ENCODE assay signal across 19 cellular contexts in the genomic region with DNA sequence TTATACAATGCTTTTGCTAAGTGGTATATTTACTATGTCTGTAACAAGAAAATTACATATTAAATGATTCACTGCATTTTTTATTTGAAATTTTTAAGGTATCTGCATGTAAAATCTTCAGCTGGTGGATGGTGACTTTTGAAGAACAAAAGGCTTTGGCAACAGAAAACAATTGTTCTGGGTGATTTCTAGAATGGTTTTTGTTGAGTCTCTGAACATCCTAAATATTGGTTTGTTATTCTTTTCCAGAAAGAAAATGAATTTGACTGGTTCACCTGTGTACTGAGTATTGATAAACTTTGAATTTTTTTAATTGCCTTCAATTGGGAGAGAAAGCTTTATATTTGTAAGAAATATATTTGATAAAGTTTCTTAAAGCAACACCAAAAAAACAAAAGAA. TPM values are rescaled to one million over a fixed set of nuclear protein-coding genes. Genes with fewer than 3 reads are reported as not detected.
A peak's percentile ranks its signal among the peaks of the same experiment; 100 is the strongest.
DNase-seq lines count a peak whose midpoint lies in the region; ATAC-seq and TF ChIP-seq lines count a peak whose summit lies in the region.
"Had no signal": no experiment of that assay in that cellular context is flagged by ENCODE, and none has a peak within 500 bp of the region (broad histone marks: within the 10 kb centered on the region; RNA-seq: fewer than 3 reads in every experiment).

No MANE protein-coding gene starts in this region.

- peaks cover 0 to 2% (median 0%) of the 10 kb centered on the region in 8 donors for H3K9me3 Mint-ChIP-seq in CD4-positive, alpha-beta memory T cell
- H3K9me3 Mint-ChIP-seq in T-cell (no peaks in the 10 kb centered on the region), natural killer cell (no peaks in the 10 kb centered on the region)
- H3K9me3 Mint-ChIP-seq in central memory CD8-positive, alpha-beta T cell: no peaks in the 10 kb centered on the region

- peaks cover 10% of the 10 kb centered on the region for H3K4me1 ChIP-seq in CD4-positive, alpha-beta memory T cell (ENCODE audit: insufficient read depth, low read length)
- H3K4me1 ChIP-seq in ovary (ENCODE audit: insufficient read depth): peaks cover 3% of the 10 kb centered on the region
- H3K4me1 ChIP-seq: SJSA1 had no signal

- CTCF ChIA-PET in CD4-positive, alpha-beta memory T cell (lab: Charles Lee; ENCODE audit: partially characterized antibody): interaction anchor here (0.6 to 1.3 kb wide), 3 partner anchors 8 to 27 kb away, joined by 3 to 4 read pairs (median 3); no protein-coding TSS in a partner anchor
- CTCF ChIA-PET in T-cell (lab: Charles Lee): interaction anchor here (0.8 to 2.0 kb wide), 3 partner anchors 10 to 20 kb away, joined by 7 to 15 read pairs (median 8); no protein-coding TSS in a partner anchor

- H3K36me3 ChIP-seq in CD4-positive, alpha-beta memory T cell (ENCODE audit: insufficient read depth, low read length): peaks cover 66% of the 10 kb centered on the region
- H3K36me3 ChIP-seq in ovary: no peaks in the 10 kb centered on the region
- H3K36me3 ChIP-seq: BE2C had no signal

- no peaks in the 10 kb centered on the region for H3K9me3 ChIP-seq in CD4-positive, alpha-beta memory T cell (ENCODE audit: control insufficient read depth in 1 of 2, low read length in 2 of 2)
- H3K9me3 ChIP-seq in ovary: no peaks in the 10 kb centered on the region
- H3K9me3 ChIP-seq: BE2C, SJSA1 had no signal

- DNase-seq in CD4-positive, alpha-beta memory T cell: no peak
- DNase-seq in T-cell (no peak), natural killer cell (no peak), AML-193 (lab: John Stamatoyannopoulos, UW) (no peak), ovary (no peak), NCI-H146 (lab: John Stamatoyannopoulos, UW) (no peak)
- DNase-seq in central memory CD8-positive, alpha-beta T cell (ENCODE audit: low spot score in 2 of 2): no peak
- DNase-seq: BE2C, H7, KG1, NCI-H1417 treated with DMSO at 0.1 percent for 48 hours, NCI-H2029, NCI-H510A, NCI-H774, PC-3 had no signal

- intact Hi-C loops in CD4-positive, alpha-beta memory T cell (cut with micrococcal nuclease): loop anchor here (5.0 kb wide), 1 partner anchor 35 kb away; a partner anchor contains a TSS
- intact Hi-C loops in natural killer cell (cut with micrococcal nuclease): loop anchor here (10.0 kb wide), 1 partner anchor 252 kb away; no protein-coding TSS in a partner anchor
- intact Hi-C loops in ovary (cut with DNase I): no loop called here

- no peak for TF ChIP-seq POLR2A in ovary (IDR thresholded peaks at IDR 0.05)

- H3K4me3 Mint-ChIP-seq in CD4-positive, alpha-beta memory T cell: no peak overlapping the region
- H3K4me3 Mint-ChIP-seq in T-cell (no peak overlapping the region), natural killer cell (no peak overlapping the region)
- no peak overlapping the region for H3K4me3 Mint-ChIP-seq in central memory CD8-positive, alpha-beta T cell

- H3K4me1 Mint-ChIP-seq in CD4-positive, alpha-beta memory T cell: peaks cover 8 to 18% (median 15%) of the 10 kb centered on the region in 4 donors
- H3K4me1 Mint-ChIP-seq in T-cell: peaks cover 20 to 44% (median 25%) of the 10 kb centered on the region in 3 donors
- peaks cover 12% of the 10 kb centered on the region for H3K4me1 Mint-ChIP-seq in central memory CD8-positive, alpha-beta T cell
- H3K4me1 Mint-ChIP-seq in natural killer cell: peaks cover 11 to 20% of the 10 kb centered on the region in 2 donors

- no peak overlapping the region for H3K4me3 ChIP-seq in CD4-positive, alpha-beta memory T cell (ENCODE audit: low read length in 2 of 2)
- H3K4me3 ChIP-seq in ovary: no peak overlapping the region
- H3K4me3 ChIP-seq: SJSA1 had no signal

- no peak for TF ChIP-seq EP300 in ovary (IDR thresholded peaks at IDR 0.05)

- ATAC-seq in T-cell (replicated peaks in 1 of 4) (no peak), natural killer cell (no peak), esophagus mucosa (no peak)
- ATAC-seq in central memory CD8-positive, alpha-beta T cell (replicated peaks; ENCODE audit: extremely low read depth, poor library complexity, severe bottlenecking): no peak
- ATAC-seq: HepG2, PC-3 had no signal

- POLR2A ChIA-PET in CD4-positive, alpha-beta memory T cell (lab: Charles Lee; ENCODE audit: partially characterized antibody): interaction anchor here (1.1 to 2.9 kb wide), 2 partner anchors 35 to 164 kb away, joined by 3 to 12 read pairs; a partner anchor contains a TSS
- POLR2A ChIA-PET in T-cell (lab: Charles Lee): interaction anchor here in 1 of 2 donors (1.0 kb wide), 1 partner anchor 25 kb away, joined by 6 read pairs; no protein-coding TSS in a partner anchor

- H3K27ac Mint-ChIP-seq in CD4-positive, alpha-beta memory T cell: peak overlapping the region in 5 of 7 donors; percentile 4 to 88 (median 55)
- H3K27ac Mint-ChIP-seq in T-cell (peak overlapping the region; percentile 79 to 83), natural killer cell (peak overlapping the region; percentile 57 to 82)
- H3K27ac Mint-ChIP-seq in central memory CD8-positive, alpha-beta T cell (ENCODE audit: low read depth): peak overlapping the region; percentile 64

- peaks cover 68 to 89% of the 10 kb centered on the region in 2 donors for H3K36me3 Mint-ChIP-seq in CD4-positive, alpha-beta memory T cell
- H3K36me3 Mint-ChIP-seq in T-cell: peaks cover 61% of the 10 kb centered on the region
- H3K36me3 Mint-ChIP-seq in central memory CD8-positive, alpha-beta T cell (ENCODE audit: insufficient read depth): peaks cover 77% of the 10 kb centered on the region
- peaks cover 42% of the 10 kb centered on the region for H3K36me3 Mint-ChIP-seq in natural killer cell

- no peak for TF ChIP-seq CTCF in natural killer cell (IDR thresholded peaks at IDR 0.05)
- TF ChIP-seq CTCF in ovary (IDR thresholded peaks at IDR 0.05): no peak

- no peak overlapping the region for H3K27ac ChIP-seq in CD4-positive, alpha-beta memory T cell (ENCODE audit: low read depth, low read length)
- H3K27ac ChIP-seq in ovary: no peak overlapping the region
- H3K27ac ChIP-seq: RWPE1, SJSA1 had no signal

- H3K27me3 ChIP-seq in CD4-positive, alpha-beta memory T cell (ENCODE audit: insufficient read depth, low read length): no peaks in the 10 kb centered on the region
- no peaks in the 10 kb centered on the region for H3K27me3 ChIP-seq in ovary
- H3K27me3 ChIP-seq: BE2C, SJSA1 had no signal

- no peaks in the 10 kb centered on the region for H3K27me3 Mint-ChIP-seq in CD4-positive, alpha-beta memory T cell
- H3K27me3 Mint-ChIP-seq in T-cell: no peaks in the 10 kb centered on the region
- no peaks in the 10 kb centered on the region for H3K27me3 Mint-ChIP-seq in central memory CD8-positive, alpha-beta T cell
- H3K27me3 Mint-ChIP-seq in natural killer cell (ENCODE audit: low read depth in 2 of 2): no peaks in the 10 kb centered on the region

RNA-seq across cellular contexts. Expression of a gene that starts 35.2 kb away (rescaled TPM):
- 100 to 1,000 TPM; 158 to 176 TPM for total RNA-seq in CD4-positive, alpha-beta memory T cell
- 10 to 100 TPM; 51.3 to 58.9 TPM for polyA plus RNA-seq in CD4-positive, alpha-beta memory T cell
- total RNA-seq in T-cell (100 to 1,000 TPM in 4 of 5 donors, 10 to 100 TPM in 1; 91.6 to 153 (median 122) TPM), natural killer cell (100 to 1,000 TPM; 109 to 158 (median 112) TPM), esophagus mucosa (20.7 TPM), ovary (10 to 100 TPM; 18.6 to 57.7 (median 40.6) TPM)
- 10 to 100 TPM; 12.5 to 50.1 TPM for polyA plus RNA-seq in ovary

Comparison
In these comparisons a context has a peak if more than half of its experiments do, and no peak if none do; other contexts are left out.
1. intact Hi-C loops: an anchor here in CD4-positive, alpha-beta memory T cell (5.0 kb wide) and natural killer cell (10.0 kb wide); none called in ovary.